ENCODE assay signal across 18 cellular contexts in the genomic region with DNA sequence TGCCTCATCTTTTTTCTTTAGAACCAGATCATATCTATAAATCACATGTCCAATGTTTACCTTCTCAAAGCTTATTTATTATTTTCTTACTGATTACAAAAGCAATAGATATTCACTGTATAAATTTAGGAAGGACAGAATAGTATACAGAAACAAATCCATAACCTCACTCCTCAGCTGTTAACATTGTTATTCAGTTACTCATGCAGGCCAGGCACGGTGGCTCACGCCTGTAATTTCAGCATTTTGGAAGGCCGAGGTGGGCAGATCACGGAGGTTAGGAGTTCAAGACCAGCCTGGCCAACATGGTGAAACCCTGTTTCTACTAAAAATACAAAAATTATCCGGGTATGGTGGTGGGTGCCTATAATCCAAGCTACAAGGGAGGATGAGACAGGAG. TPM values are rescaled to one million over a fixed set of nuclear protein-coding genes. Genes with fewer than 3 reads are reported as not detected.
A peak's percentile ranks its signal among the peaks of the same experiment; 100 is the strongest.
DNase-seq lines count a peak whose midpoint lies in the region; ATAC-seq and TF ChIP-seq lines count a peak whose summit lies in the region.
"Had no signal": no experiment of that assay in that cellular context is flagged by ENCODE, and none has a peak within 500 bp of the region (broad histone marks: within the 10 kb centered on the region; RNA-seq: fewer than 3 reads in every experiment).

No MANE protein-coding gene starts in this region.

- no peak overlapping the region for H3K4me3 Mint-ChIP-seq in activated CD8-positive, alpha-beta memory T cell treated with anti-CD3 and anti-CD28 coated beads, Interleukin-2, amount 10 ng/mL, durations not matched to agents 7 days and 5 days
- peak overlapping the region; percentile 40 to 78 for H3K4me3 Mint-ChIP-seq in effector memory CD8-positive, alpha-beta T cell
- peak overlapping the region; percentile 49 for H3K4me3 Mint-ChIP-seq in natural killer cell treated with Interleukin-12 subunit alpha and Interleukin-12 subunit beta and Interleukin-15 and Interleukin-18, amount 100 ng/mL, for 72 hours
- H3K4me3 Mint-ChIP-seq: activated naive CD4-positive, alpha-beta T cell treated with anti-CD3 and anti-CD28 coated beads, Interleukin-2, amount 10 ng/mL, durations not matched to agents 7 days and 5 days; CD14-positive monocyte had no signal

- H3K27me3 Mint-ChIP-seq in activated CD8-positive, alpha-beta memory T cell treated with anti-CD3 and anti-CD28 coated beads, Interleukin-2, amount 10 ng/mL, durations not matched to agents 7 days and 5 days: no peaks in the 10 kb centered on the region
- no peaks in the 10 kb centered on the region for H3K27me3 Mint-ChIP-seq in effector memory CD8-positive, alpha-beta T cell
- no peaks in the 10 kb centered on the region for H3K27me3 Mint-ChIP-seq in natural killer cell treated with Interleukin-12 subunit alpha and Interleukin-12 subunit beta and Interleukin-15 and Interleukin-18, amount 100 ng/mL, for 72 hours
- H3K27me3 Mint-ChIP-seq: activated naive CD4-positive, alpha-beta T cell treated with anti-CD3 and anti-CD28 coated beads, Interleukin-2, amount 10 ng/mL, durations not matched to agents 7 days and 5 days had no signal

- H3K27me3 ChIP-seq in transverse colon: no peaks in the 10 kb centered on the region
- H3K27me3 ChIP-seq: tibial artery had no signal

- TF ChIP-seq CTCF in transverse colon (IDR thresholded peaks at IDR 0.05): no peak

- no peaks in the 10 kb centered on the region for H3K9me3 Mint-ChIP-seq in activated CD8-positive, alpha-beta memory T cell treated with anti-CD3 and anti-CD28 coated beads, Interleukin-2, amount 10 ng/mL, durations not matched to agents 7 days and 5 days (ENCODE audit: low read depth)
- H3K9me3 Mint-ChIP-seq in effector memory CD8-positive, alpha-beta T cell: no peaks in the 10 kb centered on the region
- no peaks in the 10 kb centered on the region for H3K9me3 Mint-ChIP-seq in natural killer cell treated with Interleukin-12 subunit alpha and Interleukin-12 subunit beta and Interleukin-15 and Interleukin-18, amount 100 ng/mL, for 72 hours
- H3K9me3 Mint-ChIP-seq: activated naive CD4-positive, alpha-beta T cell treated with anti-CD3 and anti-CD28 coated beads, Interleukin-2, amount 10 ng/mL, durations not matched to agents 7 days and 5 days had no signal

- H3K9me3 ChIP-seq in transverse colon: no peaks in the 10 kb centered on the region
- H3K9me3 ChIP-seq: tibial artery had no signal

- H3K36me3 Mint-ChIP-seq in activated CD8-positive, alpha-beta memory T cell treated with anti-CD3 and anti-CD28 coated beads, Interleukin-2, amount 10 ng/mL, durations not matched to agents 7 days and 5 days: peaks cover 62% of the 10 kb centered on the region
- peaks cover 61% of the 10 kb centered on the region for H3K36me3 Mint-ChIP-seq in effector memory CD8-positive, alpha-beta T cell (ENCODE audit: insufficient read depth)
- peaks cover 40% of the 10 kb centered on the region for H3K36me3 Mint-ChIP-seq in natural killer cell treated with Interleukin-12 subunit alpha and Interleukin-12 subunit beta and Interleukin-15 and Interleukin-18, amount 100 ng/mL, for 72 hours

- CTCF ChIA-PET in activated CD8-positive, alpha-beta memory T cell treated with anti-CD3 and anti-CD28 coated beads, Interleukin-2, amount 10 ng/mL, durations not matched to agents 7 days and 5 days (lab: Charles Lee): interaction anchor here (1.2 to 3.2 kb wide), 3 partner anchors 12 to 101 kb away, joined by 4 to 35 read pairs (median 4); no protein-coding TSS in a partner anchor

- 69% methylated on average over 5 of the region's 5 CpGs; no CpG with 5 or more reads in 1 of the 2 donors for WGBS in transverse colon (ENCODE audit: low coverage in 1 of 2), 2 donors

- intact Hi-C loops in transverse colon (cut with DNase I; ENCODE audit: low total_unique reads): no loop called here

- H3K4me1 ChIP-seq in transverse colon: peaks cover 39 to 99% (median 72%) of the 10 kb centered on the region in 4 donors

- in situ Hi-C loops in transverse colon (cut with MboI; ENCODE audit: low pct_ligation_motif_present in 1 of 4, low pct_unique_long_range_greater_than_20kb in 1 of 4, low sequenced_read_pairs in 3 of 4): no loop called here

- no peak overlapping the region for H3K4me3 ChIP-seq in transverse colon
- H3K4me3 ChIP-seq: tibial artery had no signal

- H3K4me1 Mint-ChIP-seq in activated CD8-positive, alpha-beta memory T cell treated with anti-CD3 and anti-CD28 coated beads, Interleukin-2, amount 10 ng/mL, durations not matched to agents 7 days and 5 days: peaks cover 79% of the 10 kb centered on the region
- peaks cover 66 to 80% of the 10 kb centered on the region in 2 donors for H3K4me1 Mint-ChIP-seq in effector memory CD8-positive, alpha-beta T cell (ENCODE audit: low read depth in 2 of 2)
- H3K4me1 Mint-ChIP-seq in natural killer cell treated with Interleukin-12 subunit alpha and Interleukin-12 subunit beta and Interleukin-15 and Interleukin-18, amount 100 ng/mL, for 72 hours (ENCODE audit: low read depth in 2 of 2): peaks cover 68 to 86% of the 10 kb centered on the region in 2 donors

- DNase-seq in activated CD8-positive, alpha-beta memory T cell treated with anti-CD3 and anti-CD28 coated beads, Interleukin-2, amount 10 ng/mL, durations not matched to agents 7 days and 5 days: no peak
- DNase-seq in activated CD8-positive, alpha-beta memory T cell treated with anti-CD3 and anti-CD28 coated beads, Interleukin-2, amount 50 U/mL, for 4 hours: no peak
- DNase-seq in effector memory CD8-positive, alpha-beta T cell: no peak
- no peak for DNase-seq in natural killer cell treated with Interleukin-12 subunit alpha and Interleukin-12 subunit beta and Interleukin-15 and Interleukin-18, amount 100 ng/mL, for 72 hours (ENCODE audit: low spot score)
- DNase-seq in transverse colon (no peak), CD1c-positive myeloid dendritic cell (ENCODE audit: extremely low spot score) (no peak), DMS153 (lab: John Stamatoyannopoulos, UW) (no peak)
- DNase-seq: activated naive CD4-positive, alpha-beta T cell treated with anti-CD3 and anti-CD28 coated beads, Interleukin-2, amount 10 ng/mL, durations not matched to agents 7 days and 5 days; activated T-cell treated with anti-CD3 and anti-CD28 coated beads for 4 hours; DMS53; head of caudate nucleus; midbrain; NCI-H2029; NCI-H524; SIG-M5; tibial artery had no signal

- TF ChIP-seq EP300 in transverse colon (IDR thresholded peaks at IDR 0.05; ENCODE audit: low read depth): no peak

- no peak for TF ChIP-seq POLR2A in transverse colon (IDR thresholded peaks at IDR 0.05)

- peaks cover 0 to 5% (median 0%) of the 10 kb centered on the region in 4 donors for H3K36me3 ChIP-seq in transverse colon

- no peak for ATAC-seq in activated CD8-positive, alpha-beta memory T cell treated with anti-CD3 and anti-CD28 coated beads, Interleukin-2, amount 10 ng/mL, durations not matched to agents 7 days and 5 days
- no peak for ATAC-seq in effector memory CD8-positive, alpha-beta T cell (replicated peaks)
- ATAC-seq in natural killer cell treated with Interleukin-12 subunit alpha and Interleukin-12 subunit beta and Interleukin-15 and Interleukin-18, amount 100 ng/mL, for 72 hours: no peak
- no peak for ATAC-seq in GM21423 (IDR thresholded peaks at IDR 0.05; ENCODE audit: unreplicated experiment)

- peak overlapping the region; percentile 72 to 96 (median 84) for H3K27ac ChIP-seq in transverse colon

- H3K27ac Mint-ChIP-seq in activated CD8-positive, alpha-beta memory T cell treated with anti-CD3 and anti-CD28 coated beads, Interleukin-2, amount 10 ng/mL, durations not matched to agents 7 days and 5 days: peak overlapping the region; percentile 96
- no peak overlapping the region for H3K27ac Mint-ChIP-seq in effector memory CD8-positive, alpha-beta T cell
- H3K27ac Mint-ChIP-seq in natural killer cell treated with Interleukin-12 subunit alpha and Interleukin-12 subunit beta and Interleukin-15 and Interleukin-18, amount 100 ng/mL, for 72 hours: peak overlapping the region; percentile 69 to 93

RNA-seq across cellular contexts. Expression of gene STOM, which starts 15.3 kb away (rescaled TPM):
- 100 to 1,000 TPM in 1 of 2 experiments, 10 to 100 TPM in 1; 93.1 to 131 TPM for total RNA-seq in activated CD8-positive, alpha-beta memory T cell treated with anti-CD3 and anti-CD28 coated beads, Interleukin-2, amount 10 ng/mL, durations not matched to agents 7 days and 5 days
- total RNA-seq in natural killer cell treated with Interleukin-12 subunit alpha and Interleukin-12 subunit beta and Interleukin-15 and Interleukin-18, amount 100 ng/mL, for 72 hours: 100 to 1,000 TPM in 1 of 2 donors, 10 to 100 TPM in 1; 99.4 to 321 TPM
- 100 to 1,000 TPM in 2 of 4 donors, 10 to 100 TPM in 2; 78.2 to 195 (median 111) TPM for total RNA-seq in transverse colon

Comparison
In these comparisons a context has a peak if more than half of its experiments do, and no peak if none do; other contexts are left out.
1. H3K27ac Mint-ChIP-seq: peak in activated CD8-positive, alpha-beta memory T cell treated with anti-CD3 and anti-CD28 coated beads, Interleukin-2, amount 10 ng/mL, durations not matched to agents 7 days and 5 days (single experiment) and natural killer cell treated with Interleukin-12 subunit alpha and Interleukin-12 subunit beta and Interleukin-15 and Interleukin-18, amount 100 ng/mL, for 72 hours (2 of 2); none in effector memory CD8-positive, alpha-beta T cell (0 of 2).